In genomic region chr19:41666075-41666474, GRCh38 we compare ENCODE assay signal across 32 cellular contexts. TPM values are rescaled to one million over a fixed set of nuclear protein-coding genes. Genes with fewer than 3 reads are reported as not detected.
"Had no signal": no experiment of that assay in that cellular context is flagged by ENCODE, and none has a peak within 500 bp of the region (broad histone marks: within the 10 kb centered on the region; RNA-seq: fewer than 3 reads in every experiment).

No MANE protein-coding gene starts in this region.

- ATAC-seq: activated CD8-positive, alpha-beta memory T cell treated with anti-CD3 and anti-CD28 coated beads, Interleukin-2, amount 10 ng/mL, durations not matched to agents 7 days and 5 days; activated CD8-positive, alpha-beta T cell treated with anti-CD3 and anti-CD28 coated beads, Interleukin-2, amount 10 ng/mL, durations not matched to agents 7 days and 5 days; activated naive CD8-positive, alpha-beta T cell treated with anti-CD3 and anti-CD28 coated beads, Interleukin-2, amount 50 U/mL, for 24 hours had no signal

- H3K36me3 ChIP-seq: ascending aorta, cardiac muscle cell had no signal

- FAIRE-seq: bronchial epithelial cell, TTC549 had no signal

- H3K4me1 ChIP-seq: ascending aorta had no signal

- H3K27ac ChIP-seq: ascending aorta, cardiac muscle cell, VCaP had no signal

- H3K4me3 ChIP-seq: ascending aorta, cardiac muscle cell had no signal

- DNase-seq: activated B cell treated with CpG ODN at 0.5 μM for 24 hours; activated CD4-positive, alpha-beta memory T cell treated with anti-CD3 and anti-CD28 coated beads for 36 hours; activated CD4-positive, alpha-beta T cell treated with anti-CD3 and anti-CD28 coated beads for 4 hours; activated CD4-positive, alpha-beta T cell treated with anti-CD3 and anti-CD28 coated beads, Interleukin-2, amount 10 ng/mL, durations not matched to agents 24 days and 14 days; activated CD4-positive, alpha-beta T cell treated with anti-CD3 and anti-CD28 coated beads, Interleukin-2, amount 50 U/mL, for 1 hour; activated CD4-positive, alpha-beta T cell treated with anti-CD3 and anti-CD28 coated beads, Interleukin-2, amount 50 U/mL, for 4 hours; activated CD4-positive, CD25-positive, alpha-beta regulatory T cell treated with anti-CD3 and anti-CD28 coated beads, Interleukin-2, amount 50 U/mL, for 72 hours; activated CD8-positive, alpha-beta memory T cell treated with anti-CD3 and anti-CD28 coated beads for 24 hours; activated CD8-positive, alpha-beta memory T cell treated with anti-CD3 and anti-CD28 coated beads, Interleukin-2, amount 10 ng/mL, durations not matched to agents 7 days and 5 days; activated CD8-positive, alpha-beta memory T cell treated with anti-CD3 and anti-CD28 coated beads, Interleukin-2, amount 50 U/mL, for 48 hours; activated CD8-positive, alpha-beta T cell treated with anti-CD3 and anti-CD28 coated beads, Interleukin-2, amount 10 ng/mL, durations not matched to agents 7 days and 5 days; activated effector memory CD4-positive, alpha-beta T cell treated with Interleukin-2 at 50 U/mL for 16 hours; activated gamma-delta T cell; activated naive CD4-positive, alpha-beta T cell treated with anti-CD3 and anti-CD28 coated beads, Interleukin-2, amount 10 ng/mL, durations not matched to agents 7 days and 5 days; activated naive CD4-positive, alpha-beta T cell treated with Interleukin-2 at 50 U/mL for 16 hours; activated naive CD8-positive, alpha-beta T cell treated with anti-CD3 and anti-CD28 coated beads, Interleukin-2, amount 10 ng/mL, durations not matched to agents 7 days and 5 days; activated naive CD8-positive, alpha-beta T cell treated with anti-CD3 and anti-CD28 coated beads, Interleukin-2, amount 50 U/mL, for 24 hours; activated T-cell treated with anti-CD3 and anti-CD28 coated beads, Interleukin-2, amount 50 U/mL, for 24 hours; activated T-cell treated with anti-CD3 and anti-CD28 coated beads, Interleukin-2, amount 50 U/mL, for 48 hours; amygdala; anterior cingulate cortex; caudate nucleus; cerebellar nuclear complex; T-helper 2 cell; T-helper 9 cell had no signal

- H3K27me3 ChIP-seq: ascending aorta, cardiac muscle cell had no signal

RNA-seq across cellular contexts. Expression of gene CEACAM7, which starts 22.0 kb away (rescaled TPM):
- total RNA-seq: activated B cell treated with CpG ODN at 0.5 μM for 24 hours; activated CD4-positive, alpha-beta memory T cell treated with anti-CD3 and anti-CD28 coated beads for 36 hours; activated CD4-positive, alpha-beta T cell treated with anti-CD3 and anti-CD28 coated beads, Interleukin-2, amount 10 ng/mL, durations not matched to agents 24 days and 14 days; activated CD8-positive, alpha-beta memory T cell treated with anti-CD3 and anti-CD28 coated beads, Interleukin-2, amount 10 ng/mL, durations not matched to agents 7 days and 5 days; activated CD8-positive, alpha-beta T cell treated with anti-CD3 and anti-CD28 coated beads, Interleukin-2, amount 10 ng/mL, durations not matched to agents 7 days and 5 days; activated naive CD8-positive, alpha-beta T cell treated with anti-CD3 and anti-CD28 coated beads, Interleukin-2, amount 10 ng/mL, durations not matched to agents 7 days and 5 days; activated T-helper 2 cell treated with anti-CD3 and anti-CD28 coated beads, Interferon-gamma antibody, Interleukin-2, Interleukin-4, amounts not matched to agents 10 μg/mL and 5 μg/mL and 100 μg/mL, durations not matched to agents 14 hours and 24 hours and 36 hours; ascending aorta; cardiac muscle cell; chondrocyte had no signal
- polyA plus RNA-seq: cardiac muscle cell had no signal

RNA-seq across cellular contexts. Expression of gene CEACAM4, which starts 39.2 kb away (rescaled TPM):
- total RNA-seq: activated B cell treated with CpG ODN at 0.5 μM for 24 hours; activated CD4-positive, alpha-beta memory T cell treated with anti-CD3 and anti-CD28 coated beads for 36 hours; activated CD4-positive, alpha-beta T cell treated with anti-CD3 and anti-CD28 coated beads, Interleukin-2, amount 10 ng/mL, durations not matched to agents 24 days and 14 days; activated CD8-positive, alpha-beta memory T cell treated with anti-CD3 and anti-CD28 coated beads, Interleukin-2, amount 10 ng/mL, durations not matched to agents 7 days and 5 days; activated CD8-positive, alpha-beta T cell treated with anti-CD3 and anti-CD28 coated beads, Interleukin-2, amount 10 ng/mL, durations not matched to agents 7 days and 5 days; activated naive CD8-positive, alpha-beta T cell treated with anti-CD3 and anti-CD28 coated beads, Interleukin-2, amount 10 ng/mL, durations not matched to agents 7 days and 5 days; activated T-helper 2 cell treated with anti-CD3 and anti-CD28 coated beads, Interferon-gamma antibody, Interleukin-2, Interleukin-4, amounts not matched to agents 10 μg/mL and 5 μg/mL and 100 μg/mL, durations not matched to agents 14 hours and 24 hours and 36 hours; ascending aorta; bronchial epithelial cell; cardiac muscle cell; chondrocyte had no signal
- polyA plus RNA-seq: cardiac muscle cell had no signal

RNA-seq across cellular contexts. Expression of gene CEACAM5, which starts 42.4 kb away (rescaled TPM):
- total RNA-seq: activated B cell treated with CpG ODN at 0.5 μM for 24 hours; activated CD4-positive, alpha-beta memory T cell treated with anti-CD3 and anti-CD28 coated beads for 36 hours; activated CD4-positive, alpha-beta T cell treated with anti-CD3 and anti-CD28 coated beads, Interleukin-2, amount 10 ng/mL, durations not matched to agents 24 days and 14 days; activated CD8-positive, alpha-beta memory T cell treated with anti-CD3 and anti-CD28 coated beads, Interleukin-2, amount 10 ng/mL, durations not matched to agents 7 days and 5 days; activated CD8-positive, alpha-beta T cell treated with anti-CD3 and anti-CD28 coated beads, Interleukin-2, amount 10 ng/mL, durations not matched to agents 7 days and 5 days; activated naive CD8-positive, alpha-beta T cell treated with anti-CD3 and anti-CD28 coated beads, Interleukin-2, amount 10 ng/mL, durations not matched to agents 7 days and 5 days; activated T-helper 2 cell treated with anti-CD3 and anti-CD28 coated beads, Interferon-gamma antibody, Interleukin-2, Interleukin-4, amounts not matched to agents 10 μg/mL and 5 μg/mL and 100 μg/mL, durations not matched to agents 14 hours and 24 hours and 36 hours; ascending aorta; cardiac muscle cell; chondrocyte had no signal
- polyA plus RNA-seq: cardiac muscle cell had no signal
